26 cellular contexts compared by ENCODE assay signal in the genomic region with DNA sequence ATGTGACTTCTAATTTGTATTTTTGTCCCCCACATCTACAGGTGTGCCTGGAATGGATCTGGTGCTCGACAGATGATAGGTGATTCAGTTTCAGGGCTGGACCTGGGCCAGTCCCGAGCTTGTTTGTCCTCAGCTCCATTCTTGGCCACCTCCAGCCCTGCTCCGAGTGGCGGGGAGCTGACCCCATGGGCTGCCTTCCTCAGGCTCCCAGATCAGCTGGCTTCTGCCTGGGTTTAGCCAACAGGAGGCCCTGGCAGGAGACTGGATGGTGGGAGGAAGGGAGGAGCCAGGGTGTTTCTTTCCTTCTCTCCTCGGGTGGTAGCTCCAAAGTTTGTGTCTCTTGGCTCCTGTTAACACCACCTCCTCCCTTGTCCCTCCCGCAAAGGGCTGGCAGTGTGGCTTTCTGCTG.
DNase-seq lines count a peak whose midpoint lies in the region; ATAC-seq and TF ChIP-seq lines count a peak whose summit lies in the region.
"Had no signal": no experiment of that assay in that cellular context is flagged by ENCODE, and none has a peak within 500 bp of the region (broad histone marks: within the 10 kb centered on the region; RNA-seq: fewer than 3 reads in every experiment).

No MANE protein-coding gene starts in this region.

- no peaks in the 10 kb centered on the region for H3K9me3 ChIP-seq in breast epithelium
- no peaks in the 10 kb centered on the region for H3K9me3 ChIP-seq in T-helper 17 cell (ENCODE audit: control insufficient read depth, low read length, poor library complexity, severe bottlenecking)
- no peaks in the 10 kb centered on the region for H3K9me3 ChIP-seq in right lobe of liver
- H3K9me3 ChIP-seq in esophagus muscularis mucosa, result no peaks in the 10 kb centered on the region

- H3K27ac Mint-ChIP-seq in MCF 10A (ENCODE audit: low read depth, unreplicated experiment), result no peak overlapping the region
- H3K27ac Mint-ChIP-seq in T-helper 17 cell, result no peak overlapping the region
- peak overlapping the region; percentile 11 for H3K27ac Mint-ChIP-seq in stimulated activated effector memory CD8-positive, alpha-beta T cell treated with anti-CD3 and anti-CD28 coated beads, Interleukin-12 subunit alpha, Interleukin-12 subunit beta, amount 100 ng/mL, for 72 hours
- H3K27ac Mint-ChIP-seq: activated CD4-positive, alpha-beta memory T cell treated with anti-CD3 and anti-CD28 coated beads for 36 hours; activated naive CD4-positive, alpha-beta T cell treated with anti-CD3 and anti-CD28 coated beads, Interleukin-2, amount 50 U/mL, for 24 hours; activated T-helper 1 cell treated with anti-CD3 and anti-CD28 coated beads, Interleukin-12 subunit alpha, Interleukin-12 subunit beta, Interleukin-2, Interleukin-4 antibody, amounts not matched to agents 30 ng/mL and 10 ng/mL and 1 ng/mL, durations not matched to agents 14 hours and 24 hours and 36 hours; effector memory CD8-positive, alpha-beta T cell; T-helper 2 cell treated with Interferon-gamma antibody and Interleukin-4, amounts not matched to agents 5 μg/mL and 100 μg/mL, for 36 hours had no signal

- H3K4me1 Mint-ChIP-seq in MCF 10A (ENCODE audit: insufficient read depth, unreplicated experiment) (no peaks in the 10 kb centered on the region), T-helper 17 cell (peaks cover 17% of the 10 kb centered on the region)
- peaks cover 6% of the 10 kb centered on the region for H3K4me1 Mint-ChIP-seq in stimulated activated effector memory CD8-positive, alpha-beta T cell treated with anti-CD3 and anti-CD28 coated beads, Interleukin-12 subunit alpha, Interleukin-12 subunit beta, amount 100 ng/mL, for 72 hours

- no peaks in the 10 kb centered on the region for H3K36me3 ChIP-seq in breast epithelium
- no peaks in the 10 kb centered on the region for H3K36me3 ChIP-seq in right lobe of liver
- H3K36me3 ChIP-seq in esophagus muscularis mucosa, result no peaks in the 10 kb centered on the region

- TF ChIP-seq POLR2A in breast epithelium (IDR thresholded peaks at IDR 0.05), result no peak
- TF ChIP-seq POLR2A in right lobe of liver (IDR thresholded peaks at IDR 0.05), result no peak
- TF ChIP-seq POLR2A in esophagus muscularis mucosa (IDR thresholded peaks at IDR 0.05; ENCODE audit: low read depth), result no peak

- no peak for TF ChIP-seq EP300 in esophagus muscularis mucosa (IDR thresholded peaks at IDR 0.05)

- H3K4me1 ChIP-seq in breast epithelium, result peaks cover 0 to 7% of the 10 kb centered on the region in 2 donors
- peaks cover 0 to 37% (median 18%) of the 10 kb centered on the region in 4 donors for H3K4me1 ChIP-seq in right lobe of liver
- H3K4me1 ChIP-seq in esophagus muscularis mucosa, result peaks cover 32 to 47% (median 40%) of the 10 kb centered on the region in 4 donors

- WGBS in right lobe of liver (ENCODE audit: insufficient coverage, low coverage, low lambda C conversion rate, missing lambda C conversion rate), result 40% methylated on average over 6 of the region's 6 CpGs
- 55% methylated on average over 6 of the region's 6 CpGs for WGBS in esophagus muscularis mucosa

- H3K4me3 Mint-ChIP-seq in MCF 10A (ENCODE audit: unreplicated experiment) (no peak overlapping the region), T-helper 17 cell (peak overlapping the region; percentile 25)
- no peak overlapping the region for H3K4me3 Mint-ChIP-seq in stimulated activated effector memory CD8-positive, alpha-beta T cell treated with anti-CD3 and anti-CD28 coated beads, Interleukin-12 subunit alpha, Interleukin-12 subunit beta, amount 100 ng/mL, for 72 hours
- H3K4me3 Mint-ChIP-seq: activated CD4-positive, alpha-beta memory T cell treated with anti-CD3 and anti-CD28 coated beads for 36 hours; activated naive CD4-positive, alpha-beta T cell treated with anti-CD3 and anti-CD28 coated beads, Interleukin-2, amount 50 U/mL, for 24 hours; activated T-helper 1 cell treated with anti-CD3 and anti-CD28 coated beads, Interleukin-12 subunit alpha, Interleukin-12 subunit beta, Interleukin-2, Interleukin-4 antibody, amounts not matched to agents 30 ng/mL and 10 ng/mL and 1 ng/mL, durations not matched to agents 14 hours and 24 hours and 36 hours; effector memory CD8-positive, alpha-beta T cell; T-helper 2 cell treated with Interferon-gamma antibody and Interleukin-4, amounts not matched to agents 5 μg/mL and 100 μg/mL, for 36 hours had no signal

- H3K9me3 Mint-ChIP-seq in MCF 10A (ENCODE audit: unreplicated experiment), result no peaks in the 10 kb centered on the region
- no peaks in the 10 kb centered on the region for H3K9me3 Mint-ChIP-seq in stimulated activated effector memory CD8-positive, alpha-beta T cell treated with anti-CD3 and anti-CD28 coated beads, Interleukin-12 subunit alpha, Interleukin-12 subunit beta, amount 100 ng/mL, for 72 hours
- H3K9me3 Mint-ChIP-seq: activated CD4-positive, alpha-beta memory T cell treated with anti-CD3 and anti-CD28 coated beads for 36 hours; activated naive CD4-positive, alpha-beta T cell treated with anti-CD3 and anti-CD28 coated beads, Interleukin-2, amount 50 U/mL, for 24 hours; activated T-helper 1 cell treated with anti-CD3 and anti-CD28 coated beads, Interleukin-12 subunit alpha, Interleukin-12 subunit beta, Interleukin-2, Interleukin-4 antibody, amounts not matched to agents 30 ng/mL and 10 ng/mL and 1 ng/mL, durations not matched to agents 14 hours and 24 hours and 36 hours; effector memory CD8-positive, alpha-beta T cell; T-helper 2 cell treated with Interferon-gamma antibody and Interleukin-4, amounts not matched to agents 5 μg/mL and 100 μg/mL, for 36 hours had no signal

- no peaks in the 10 kb centered on the region for H3K36me3 Mint-ChIP-seq in MCF 10A (ENCODE audit: insufficient read depth, unreplicated experiment)
- no peaks in the 10 kb centered on the region for H3K36me3 Mint-ChIP-seq in T-helper 17 cell (ENCODE audit: low read depth)
- no peaks in the 10 kb centered on the region for H3K36me3 Mint-ChIP-seq in stimulated activated effector memory CD8-positive, alpha-beta T cell treated with anti-CD3 and anti-CD28 coated beads, Interleukin-12 subunit alpha, Interleukin-12 subunit beta, amount 100 ng/mL, for 72 hours
- H3K36me3 Mint-ChIP-seq: activated CD4-positive, alpha-beta memory T cell treated with anti-CD3 and anti-CD28 coated beads for 36 hours; activated naive CD4-positive, alpha-beta T cell treated with anti-CD3 and anti-CD28 coated beads, Interleukin-2, amount 50 U/mL, for 24 hours had no signal

- POLR2A ChIA-PET in MCF 10A (lab: Yijun Ruan, JAX), result no interaction called here

- no TSS peak for BruUV-seq in MCF 10A (replicated peaks; lab: Mats Ljungman, UMichigan)

- H3K27me3 Mint-ChIP-seq in MCF 10A (ENCODE audit: insufficient read depth, unreplicated experiment) (peaks cover 26% of the 10 kb centered on the region), T-helper 17 cell (peaks cover 41% of the 10 kb centered on the region)
- H3K27me3 Mint-ChIP-seq: activated naive CD4-positive, alpha-beta T cell treated with anti-CD3 and anti-CD28 coated beads, Interleukin-2, amount 50 U/mL, for 24 hours had no signal

- intact Hi-C loops in breast epithelium (cut with DNase I; ENCODE audit: low total_unique reads), result no loop called here
- intact Hi-C loops in MCF 10A (cut with micrococcal nuclease), result no loop called here
- intact Hi-C loops in right lobe of liver (cut with DNase I), result no loop called here
- intact Hi-C loops in esophagus muscularis mucosa (cut with DNase I), result loop anchor here (5.0 kb wide), 1 partner anchor 75 kb away; the partner anchor contains the start of gene CDH23

- CTCF ChIA-PET in MCF 10A (lab: Yijun Ruan, JAX), result interaction anchor here (0.7 kb wide), 1 partner anchor 195 kb away, joined by 4 read pairs; no protein-coding TSS in a partner anchor

- peak overlapping the region; percentile 42 to 56 for H3K27ac ChIP-seq in breast epithelium
- peak overlapping the region in 2 of 3 donors; percentile 77 to 88 for H3K27ac ChIP-seq in right lobe of liver
- peak overlapping the region in 2 of 4 donors; percentile 11 to 22 for H3K27ac ChIP-seq in esophagus muscularis mucosa (replicated peaks in 1 of 4)
- H3K27ac ChIP-seq: skin epidermis had no signal

- no peak for TF ChIP-seq CTCF in breast epithelium (IDR thresholded peaks at IDR 0.05)
- no peak for TF ChIP-seq CTCF in MCF 10A (IDR thresholded peaks at IDR 0.05; ENCODE audit: unreplicated experiment)
- no peak for TF ChIP-seq CTCF in right lobe of liver (IDR thresholded peaks at IDR 0.05)
- TF ChIP-seq CTCF in esophagus muscularis mucosa (IDR thresholded peaks at IDR 0.05), result no peak

- H3K4me3 ChIP-seq in breast epithelium (no peak overlapping the region), right lobe of liver (peak overlapping the region in 1 of 3 donors; percentile 77), esophagus muscularis mucosa (no peak overlapping the region)
- H3K4me3 ChIP-seq: skin epidermis had no signal

- ATAC-seq in T-helper 17 cell (no peak), right lobe of liver (peak; percentile 38 to 68 (median 58))
- ATAC-seq in stimulated activated effector memory CD8-positive, alpha-beta T cell treated with anti-CD3 and anti-CD28 coated beads, Interleukin-12 subunit alpha, Interleukin-12 subunit beta, amount 100 ng/mL, for 72 hours, result no peak
- ATAC-seq: effector memory CD8-positive, alpha-beta T cell; stimulated activated naive CD8-positive, alpha-beta T cell treated with anti-CD3 and anti-CD28 coated beads, Interleukin-15, Interleukin-2, amounts not matched to agents 100 U/mL and 50 U/mL, for 24 hours had no signal

- no peaks in the 10 kb centered on the region for H3K27me3 ChIP-seq in breast epithelium
- H3K27me3 ChIP-seq in right lobe of liver, result no peaks in the 10 kb centered on the region
- H3K27me3 ChIP-seq in esophagus muscularis mucosa, result no peaks in the 10 kb centered on the region

- DNase-seq in breast epithelium (ENCODE audit: low spot score in 2 of 2) (peak in 1 of 2 donors; percentile 25), MCF 10A (ENCODE audit: unreplicated experiment) (no peak), T-helper 17 cell (no peak), right lobe of liver (peak; percentile 46 to 91 (median 84)), esophagus muscularis mucosa (ENCODE audit: extremely low spot score) (no peak), 8988T (no peak)
- DNase-seq in stimulated activated effector memory CD8-positive, alpha-beta T cell treated with anti-CD3 and anti-CD28 coated beads, Interleukin-12 subunit alpha, Interleukin-12 subunit beta, amount 100 ng/mL, for 72 hours (ENCODE audit: low spot score in 2 of 2), result no peak
- no peak for DNase-seq in stimulated activated CD4-positive, alpha-beta T cell treated with anti-CD3 and anti-CD28 coated beads, Interleukin-2, amount 100 ng/mL, for 24 hours
- DNase-seq: activated CD4-positive, alpha-beta memory T cell treated with anti-CD3 and anti-CD28 coated beads for 36 hours; activated CD4-positive, alpha-beta T cell treated with anti-CD3 and anti-CD28 coated beads for 1 hour; amygdala; cortex of kidney; effector memory CD8-positive, alpha-beta T cell; erythroblast; glutamatergic neuron; KG1; NCI-H1417; NCI-H2029; NCI-H2227 treated with DMSO at 0.1 percent for 48 hours; NCI-H526 treated with DMSO at 0.1 percent for 48 hours; SIG-M5; stimulated activated naive CD8-positive, alpha-beta T cell treated with anti-CD3 and anti-CD28 coated beads, Interleukin-15, Interleukin-2, amounts not matched to agents 100 U/mL and 50 U/mL, for 24 hours had no signal

Comparison
In these comparisons a context has a peak if more than half of its experiments do, and no peak if none do; other contexts are left out.
1. DNase-seq: peak in right lobe of liver (3 of 3); none in MCF 10A (single experiment), T-helper 17 cell (0 of 3), stimulated activated effector memory CD8-positive, alpha-beta T cell treated with anti-CD3 and anti-CD28 coated beads, Interleukin-12 subunit alpha, Interleukin-12 subunit beta, amount 100 ng/mL, for 72 hours (0 of 2), stimulated activated CD4-positive, alpha-beta T cell treated with anti-CD3 and anti-CD28 coated beads, Interleukin-2, amount 100 ng/mL, for 24 hours (0 of 2), esophagus muscularis mucosa (single experiment) and 8988T (single experiment).
2. ATAC-seq: peak in right lobe of liver (4 of 4); none in T-helper 17 cell (single experiment) and stimulated activated effector memory CD8-positive, alpha-beta T cell treated with anti-CD3 and anti-CD28 coated beads, Interleukin-12 subunit alpha, Interleukin-12 subunit beta, amount 100 ng/mL, for 72 hours (single experiment).